In genomic region chr15:52288986-52289385, GRCh38 we compare ENCODE assay signal across 18 cellular contexts. TPM values are rescaled to one million over a fixed set of nuclear protein-coding genes. Genes with fewer than 3 reads are reported as not detected.
DNase-seq lines count a peak whose midpoint lies in the region; ATAC-seq and TF ChIP-seq lines count a peak whose summit lies in the region.
"Had no signal": no experiment of that assay in that cellular context is flagged by ENCODE, and none has a peak within 500 bp of the region (broad histone marks: within the 10 kb centered on the region; RNA-seq: fewer than 3 reads in every experiment).

No MANE protein-coding gene starts in this region.

- H3K27me3 Mint-ChIP-seq in MCF 10A (ENCODE audit: insufficient read depth, unreplicated experiment) (no peaks in the 10 kb centered on the region), neural crest cell (ENCODE audit: low read depth) (peaks cover 9% of the 10 kb centered on the region)
- H3K27me3 Mint-ChIP-seq in natural killer cell treated with Interleukin-12 subunit alpha and Interleukin-12 subunit beta and Interleukin-15 and Interleukin-18, amount 100 ng/mL, for 72 hours, result peaks cover 14 to 20% of the 10 kb centered on the region in 2 donors

- CTCF ChIA-PET in MCF 10A (lab: Yijun Ruan, JAX), result interaction anchor here (0.9 to 4.6 kb wide), 7 partner anchors 10 to 443 kb away, joined by 3 to 34 read pairs (median 3); no protein-coding TSS in a partner anchor
- CTCF ChIA-PET in mammary epithelial cell (lab: Charles Lee; ENCODE audit: low non-redundant PET), result interaction anchor here (0.8 kb wide), 1 partner anchor 14 kb away, joined by 6 read pairs; no protein-coding TSS in a partner anchor

- H3K4me3 ChIP-seq in mammary epithelial cell (replicated peaks in 1 of 3; ENCODE audit: insufficient read depth in 1 of 3, low read depth in 2 of 3, low read length in 3 of 3) (no peak overlapping the region), esophagus muscularis mucosa (no peak overlapping the region), vagina (no peak overlapping the region)
- H3K4me3 ChIP-seq: SJSA1 had no signal

- no peaks in the 10 kb centered on the region for H3K9me3 ChIP-seq in mammary epithelial cell (replicated peaks; ENCODE audit: insufficient read depth, low read length)
- no peaks in the 10 kb centered on the region for H3K9me3 ChIP-seq in esophagus muscularis mucosa
- no peaks in the 10 kb centered on the region for H3K9me3 ChIP-seq in vagina
- H3K9me3 ChIP-seq: SJSA1 had no signal

- H3K27ac ChIP-seq in mammary epithelial cell (ENCODE audit: insufficient read depth, low read depth, low read length) (no peak overlapping the region), esophagus muscularis mucosa (replicated peaks in 1 of 4) (peak overlapping the region in 2 of 4 donors; percentile 32 to 40), vagina (peak overlapping the region; percentile 56)
- H3K27ac ChIP-seq: SJSA1 had no signal

- H3K36me3 ChIP-seq in mammary epithelial cell (ENCODE audit: insufficient read depth, low read length) (no peaks in the 10 kb centered on the region), esophagus muscularis mucosa (no peaks in the 10 kb centered on the region), vagina (no peaks in the 10 kb centered on the region)
- H3K36me3 ChIP-seq: SJSA1 had no signal

- no peaks in the 10 kb centered on the region for H4K20me1 ChIP-seq in mammary epithelial cell (ENCODE audit: insufficient read depth, low read length)

- dilution Hi-C loops in mammary epithelial cell (cut with HindIII; ENCODE audit: low sequenced_read_pairs), result no loop called here

- H3K4me1 Mint-ChIP-seq in MCF 10A (ENCODE audit: insufficient read depth, unreplicated experiment) (peaks cover 52% of the 10 kb centered on the region), neural crest cell (peaks cover 21% of the 10 kb centered on the region)
- no peaks in the 10 kb centered on the region for H3K4me1 Mint-ChIP-seq in natural killer cell treated with Interleukin-12 subunit alpha and Interleukin-12 subunit beta and Interleukin-15 and Interleukin-18, amount 100 ng/mL, for 72 hours (ENCODE audit: low read depth in 2 of 2)

- H3K27me3 ChIP-seq in mammary epithelial cell (ENCODE audit: insufficient read depth, low read length) (no peaks in the 10 kb centered on the region), esophagus muscularis mucosa (peaks cover 0 to 13% (median 0%) of the 10 kb centered on the region in 4 donors), vagina (no peaks in the 10 kb centered on the region)
- H3K27me3 ChIP-seq: SJSA1 had no signal

- H3K4me3 Mint-ChIP-seq in MCF 10A (ENCODE audit: unreplicated experiment), result peak overlapping the region; percentile 56
- peak overlapping the region; percentile 27 for H3K4me3 Mint-ChIP-seq in neural crest cell
- H3K4me3 Mint-ChIP-seq in natural killer cell treated with Interleukin-12 subunit alpha and Interleukin-12 subunit beta and Interleukin-15 and Interleukin-18, amount 100 ng/mL, for 72 hours, result no peak overlapping the region
- H3K4me3 Mint-ChIP-seq: activated naive CD8-positive, alpha-beta T cell treated with anti-CD3 and anti-CD28 coated beads, Interleukin-2, amount 10 ng/mL, durations not matched to agents 7 days and 5 days; activated T-helper 1 cell treated with anti-CD3 and anti-CD28 coated beads, Interleukin-12 subunit alpha, Interleukin-12 subunit beta, Interleukin-2, Interleukin-4 antibody, amounts not matched to agents 30 ng/mL and 10 ng/mL and 1 ng/mL, durations not matched to agents 14 hours and 24 hours and 36 hours; CD14-positive monocyte had no signal

- POLR2A ChIA-PET in MCF 10A (lab: Yijun Ruan, JAX), result interaction anchor here (0.6 to 3.0 kb wide), 10 partner anchors 12 to 363 kb away, joined by 3 to 16 read pairs (median 6); no protein-coding TSS in a partner anchor

- TF ChIP-seq POLR2A in esophagus muscularis mucosa (IDR thresholded peaks at IDR 0.05; ENCODE audit: low read depth) (no peak), vagina (IDR thresholded peaks at IDR 0.05) (no peak)

- no peak overlapping the region for H2AFZ ChIP-seq in mammary epithelial cell (ENCODE audit: low read depth, low read length)

- no peak overlapping the region for H3K4me2 ChIP-seq in mammary epithelial cell (ENCODE audit: insufficient read depth, low read depth, low read length)

- peaks cover 2% of the 10 kb centered on the region for H3K4me1 ChIP-seq in mammary epithelial cell (ENCODE audit: insufficient read depth, low read length)
- H3K4me1 ChIP-seq in esophagus muscularis mucosa, result no peaks in the 10 kb centered on the region
- H3K4me1 ChIP-seq in vagina, result peaks cover 6% of the 10 kb centered on the region

- no peak for TF ChIP-seq CTCF in MCF 10A (IDR thresholded peaks at IDR 0.05; ENCODE audit: unreplicated experiment)
- no peak for TF ChIP-seq CTCF in mammary epithelial cell (conservative IDR thresholded peaks at IDR 0.05 in 1 of 2, IDR thresholded peaks at IDR 0.05 in 1 of 2; ENCODE audit: extremely low read depth in 1 of 2, insufficient read depth in 1 of 2, low read depth in 1 of 2, low read length in 2 of 2)
- TF ChIP-seq CTCF in esophagus muscularis mucosa (IDR thresholded peaks at IDR 0.05), result no peak
- TF ChIP-seq CTCF in neural crest cell (conservative IDR thresholded peaks at IDR 0.05), result no peak
- no peak for TF ChIP-seq CTCF in vagina (IDR thresholded peaks at IDR 0.05)

- no peak overlapping the region for H3K9ac ChIP-seq in mammary epithelial cell (ENCODE audit: insufficient read depth, low read length)

- BruUV-seq in MCF 10A (replicated peaks; lab: Mats Ljungman, UMichigan) (no TSS peak), mammary epithelial cell (replicated peaks; lab: Mats Ljungman, UMichigan) (no TSS peak)

- in situ Hi-C loops in mammary epithelial cell (cut with MboI; ENCODE audit: low sequenced_read_pairs in 2 of 2), result no loop called here

- no peak for DNase-seq in MCF 10A (ENCODE audit: unreplicated experiment)
- DNase-seq in mammary epithelial cell, result no peak
- DNase-seq in esophagus muscularis mucosa (ENCODE audit: extremely low spot score), result peak; percentile 47
- DNase-seq in neural crest cell (ENCODE audit: low read depth, low spot score), result no peak
- peak in 1 of 2 donors; percentile 71 for DNase-seq in vagina (ENCODE audit: extremely low spot score in 2 of 2)
- no peak for DNase-seq in NCI-H2107 treated with DMSO at 0.1 percent for 48 hours (lab: John Stamatoyannopoulos, UW; ENCODE audit: unreplicated experiment)
- DNase-seq in natural killer cell treated with Interleukin-12 subunit alpha and Interleukin-12 subunit beta and Interleukin-15 and Interleukin-18, amount 100 ng/mL, for 72 hours (ENCODE audit: low spot score), result no peak
- DNase-seq: 8988T; activated CD8-positive, alpha-beta memory T cell treated with anti-CD3 and anti-CD28 coated beads for 24 hours; activated naive CD8-positive, alpha-beta T cell treated with anti-CD3 and anti-CD28 coated beads, Interleukin-2, amount 10 ng/mL, durations not matched to agents 7 days and 5 days; stimulated activated CD4-positive, alpha-beta T cell treated with anti-CD3 and anti-CD28 coated beads, Interleukin-4, amount 100 ng/mL, for 4 hours; T-helper 2 cell had no signal

- WGBS in mammary epithelial cell (ENCODE audit: low coverage, missing lambda C conversion rate), result 92% methylated on average over 4 of the region's 5 CpGs
- WGBS in esophagus muscularis mucosa, result 91% methylated on average over 5 of the region's 5 CpGs

- no peak for TF ChIP-seq EP300 in esophagus muscularis mucosa (IDR thresholded peaks at IDR 0.05)

- H3K27ac Mint-ChIP-seq in MCF 10A (ENCODE audit: low read depth, unreplicated experiment) (peak overlapping the region; percentile 89), neural crest cell (ENCODE audit: unreplicated experiment) (no peak overlapping the region)
- no peak overlapping the region for H3K27ac Mint-ChIP-seq in natural killer cell treated with Interleukin-12 subunit alpha and Interleukin-12 subunit beta and Interleukin-15 and Interleukin-18, amount 100 ng/mL, for 72 hours
- H3K27ac Mint-ChIP-seq: activated T-helper 1 cell treated with anti-CD3 and anti-CD28 coated beads, Interleukin-12 subunit alpha, Interleukin-12 subunit beta, Interleukin-2, Interleukin-4 antibody, amounts not matched to agents 30 ng/mL and 10 ng/mL and 1 ng/mL, durations not matched to agents 14 hours and 24 hours and 36 hours; CD14-positive monocyte had no signal

- intact Hi-C loops in MCF 10A (cut with micrococcal nuclease) (no loop called here), mammary epithelial cell (cut with micrococcal nuclease) (no loop called here), esophagus muscularis mucosa (cut with DNase I) (no loop called here), vagina (cut with DNase I) (no loop called here)

- no peaks in the 10 kb centered on the region for H3K79me2 ChIP-seq in mammary epithelial cell (ENCODE audit: insufficient read depth, low read length)

- H3K9me3 Mint-ChIP-seq in MCF 10A (ENCODE audit: unreplicated experiment) (no peaks in the 10 kb centered on the region), neural crest cell (peaks cover 6% of the 10 kb centered on the region)
- no peaks in the 10 kb centered on the region for H3K9me3 Mint-ChIP-seq in natural killer cell treated with Interleukin-12 subunit alpha and Interleukin-12 subunit beta and Interleukin-15 and Interleukin-18, amount 100 ng/mL, for 72 hours
- H3K9me3 Mint-ChIP-seq: activated naive CD8-positive, alpha-beta T cell treated with anti-CD3 and anti-CD28 coated beads, Interleukin-2, amount 10 ng/mL, durations not matched to agents 7 days and 5 days; activated T-helper 1 cell treated with anti-CD3 and anti-CD28 coated beads, Interleukin-12 subunit alpha, Interleukin-12 subunit beta, Interleukin-2, Interleukin-4 antibody, amounts not matched to agents 30 ng/mL and 10 ng/mL and 1 ng/mL, durations not matched to agents 14 hours and 24 hours and 36 hours had no signal

- no peak for ATAC-seq in HG02885 (IDR thresholded peaks at IDR 0.05; ENCODE audit: poor library complexity, unreplicated experiment)
- ATAC-seq in natural killer cell treated with Interleukin-12 subunit alpha and Interleukin-12 subunit beta and Interleukin-15 and Interleukin-18, amount 100 ng/mL, for 72 hours, result no peak

- no peaks in the 10 kb centered on the region for H3K36me3 Mint-ChIP-seq in MCF 10A (ENCODE audit: insufficient read depth, unreplicated experiment)
- peaks cover 4% of the 10 kb centered on the region for H3K36me3 Mint-ChIP-seq in neural crest cell (ENCODE audit: low read depth)
- no peaks in the 10 kb centered on the region for H3K36me3 Mint-ChIP-seq in natural killer cell treated with Interleukin-12 subunit alpha and Interleukin-12 subunit beta and Interleukin-15 and Interleukin-18, amount 100 ng/mL, for 72 hours
- H3K36me3 Mint-ChIP-seq: activated naive CD8-positive, alpha-beta T cell treated with anti-CD3 and anti-CD28 coated beads, Interleukin-2, amount 10 ng/mL, durations not matched to agents 7 days and 5 days; CD14-positive monocyte had no signal

RNA-seq across cellular contexts. Expression of gene MYO5C, which starts 6.6 kb away (rescaled TPM):
- 25.7 and 29.4 TPM in 2 replicates for total RNA-seq in MCF 10A (2022)
- total RNA-seq in mammary epithelial cell, result 1 to 10 TPM; 2.4 to 2.5 TPM
- 1.2 TPM for polyA plus RNA-seq in mammary epithelial cell
- 7.8 TPM for polyA minus RNA-seq in mammary epithelial cell
- 10 to 100 TPM in 2 of 4 donors, 1 to 10 TPM in 2; 3.7 to 12.4 (median 7.6) TPM for total RNA-seq in esophagus muscularis mucosa
- total RNA-seq in neural crest cell, result 7.7 and 7.8 TPM in 2 replicates
- 10.3 TPM for total RNA-seq in vagina
- under 1 TPM; 0.42 to 0.45 TPM for total RNA-seq in natural killer cell treated with Interleukin-12 subunit alpha and Interleukin-12 subunit beta and Interleukin-15 and Interleukin-18, amount 100 ng/mL, for 72 hours
- total RNA-seq: fibroblast of villous mesenchyme, HT1080 had no signal
- polyA plus RNA-seq: CD14-positive monocyte had no signal
